ENCODE assay signal across 21 cellular contexts in genomic region chr4:171857302-171858005, GRCh38. TPM values are rescaled to one million over a fixed set of nuclear protein-coding genes. Genes with fewer than 3 reads are reported as not detected.
"Had no signal": no experiment of that assay in that cellular context is flagged by ENCODE, and none has a peak within 500 bp of the region (broad histone marks: within the 10 kb centered on the region; RNA-seq: fewer than 3 reads in every experiment).

No MANE protein-coding gene starts in this region.

- H3K27me3 ChIP-seq: ascending aorta, hepatocyte, tibial artery, vagina had no signal

- DNase-seq: activated CD4-positive, alpha-beta T cell treated with anti-CD3 and anti-CD28 coated beads for 36 hours; activated CD8-positive, alpha-beta memory T cell treated with anti-CD3 and anti-CD28 coated beads, Interleukin-2, amount 50 U/mL, for 4 hours; activated CD8-positive, alpha-beta T cell treated with anti-CD3 and anti-CD28 coated beads for 36 hours; activated gamma-delta T cell treated with Interleukin-2 at 50 U/mL for 16 hours; activated naive CD8-positive, alpha-beta T cell treated with anti-CD3 and anti-CD28 coated beads for 36 hours; activated T-cell treated with anti-CD3 and anti-CD28 coated beads, Interleukin-2, amount 50 U/mL, for 72 hours; left colon; mucosa of descending colon; naive thymus-derived CD8-positive, alpha-beta T cell; posterior cingulate gyrus; right cardiac atrium; small intestine; tibial artery; WERI-Rb-1 had no signal

- H3K36me3 Mint-ChIP-seq: activated naive CD8-positive, alpha-beta T cell treated with anti-CD3 and anti-CD28 coated beads for 36 hours; naive thymus-derived CD8-positive, alpha-beta T cell; stimulated activated effector memory CD8-positive, alpha-beta T cell treated with anti-CD3 and anti-CD28 coated beads, Interleukin-12 subunit alpha, Interleukin-12 subunit beta, amount 100 ng/mL, for 72 hours had no signal

- H3K79me2 ChIP-seq: hepatocyte had no signal

- H3K4me1 Mint-ChIP-seq: activated CD4-positive, alpha-beta T cell treated with anti-CD3 and anti-CD28 coated beads for 36 hours; activated naive CD8-positive, alpha-beta T cell treated with anti-CD3 and anti-CD28 coated beads for 36 hours; naive thymus-derived CD8-positive, alpha-beta T cell; stimulated activated effector memory CD8-positive, alpha-beta T cell treated with anti-CD3 and anti-CD28 coated beads, Interleukin-12 subunit alpha, Interleukin-12 subunit beta, amount 100 ng/mL, for 72 hours had no signal

- H3K27ac Mint-ChIP-seq: activated CD4-positive, alpha-beta T cell treated with anti-CD3 and anti-CD28 coated beads for 36 hours; activated CD8-positive, alpha-beta T cell treated with anti-CD3 and anti-CD28 coated beads for 36 hours; activated naive CD8-positive, alpha-beta T cell treated with anti-CD3 and anti-CD28 coated beads for 36 hours; activated T-cell treated with anti-CD3 and anti-CD28 coated beads, Interleukin-2, amount 50 U/mL, for 72 hours; naive thymus-derived CD8-positive, alpha-beta T cell; stimulated activated effector memory CD8-positive, alpha-beta T cell treated with anti-CD3 and anti-CD28 coated beads, Interleukin-12 subunit alpha, Interleukin-12 subunit beta, amount 100 ng/mL, for 72 hours had no signal

- H3K36me3 ChIP-seq: ascending aorta, tibial artery, vagina, WERI-Rb-1 had no signal

- H3K9me3 ChIP-seq: ascending aorta, mucosa of descending colon, tibial artery, vagina had no signal

- H3K27me3 Mint-ChIP-seq: activated CD4-positive, alpha-beta T cell treated with anti-CD3 and anti-CD28 coated beads for 36 hours; activated CD8-positive, alpha-beta T cell treated with anti-CD3 and anti-CD28 coated beads for 36 hours; activated naive CD8-positive, alpha-beta T cell treated with anti-CD3 and anti-CD28 coated beads for 36 hours; naive thymus-derived CD8-positive, alpha-beta T cell had no signal

- H3K27ac ChIP-seq: ascending aorta, hepatocyte, tibial artery, vagina, WERI-Rb-1 had no signal

- H3K4me2 ChIP-seq: hepatocyte had no signal

- H3K4me1 ChIP-seq: ascending aorta, tibial artery, vagina had no signal

- H2AFZ ChIP-seq: hepatocyte had no signal

- H3K4me3 Mint-ChIP-seq: activated CD4-positive, alpha-beta T cell treated with anti-CD3 and anti-CD28 coated beads for 36 hours; activated CD8-positive, alpha-beta T cell treated with anti-CD3 and anti-CD28 coated beads for 36 hours; activated naive CD8-positive, alpha-beta T cell treated with anti-CD3 and anti-CD28 coated beads for 36 hours; activated T-cell treated with anti-CD3 and anti-CD28 coated beads, Interleukin-2, amount 50 U/mL, for 72 hours; naive thymus-derived CD8-positive, alpha-beta T cell; stimulated activated effector memory CD8-positive, alpha-beta T cell treated with anti-CD3 and anti-CD28 coated beads, Interleukin-12 subunit alpha, Interleukin-12 subunit beta, amount 100 ng/mL, for 72 hours had no signal

- H3K4me3 ChIP-seq: ascending aorta, hepatocyte, mucosa of descending colon, tibial artery, vagina had no signal

RNA-seq across cellular contexts. Expression of gene GALNTL6, which starts 44.2 kb away (rescaled TPM):
- total RNA-seq: activated CD4-positive, alpha-beta T cell treated with anti-CD3 and anti-CD28 coated beads for 36 hours; activated CD8-positive, alpha-beta T cell treated with anti-CD3 and anti-CD28 coated beads for 36 hours; activated naive CD8-positive, alpha-beta T cell treated with anti-CD3 and anti-CD28 coated beads for 36 hours; activated T-cell treated with anti-CD3 and anti-CD28 coated beads, Interleukin-2, amount 50 U/mL, for 72 hours; ascending aorta; dermis microvascular lymphatic vessel endothelial cell; fibroblast of lung; lung microvascular endothelial cell; naive thymus-derived CD8-positive, alpha-beta T cell; right cardiac atrium had no signal
- polyA plus RNA-seq: fibroblast of lung; naive thymus-derived CD8-positive, alpha-beta T cell; right cardiac atrium had no signal
